In the genomic region with DNA sequence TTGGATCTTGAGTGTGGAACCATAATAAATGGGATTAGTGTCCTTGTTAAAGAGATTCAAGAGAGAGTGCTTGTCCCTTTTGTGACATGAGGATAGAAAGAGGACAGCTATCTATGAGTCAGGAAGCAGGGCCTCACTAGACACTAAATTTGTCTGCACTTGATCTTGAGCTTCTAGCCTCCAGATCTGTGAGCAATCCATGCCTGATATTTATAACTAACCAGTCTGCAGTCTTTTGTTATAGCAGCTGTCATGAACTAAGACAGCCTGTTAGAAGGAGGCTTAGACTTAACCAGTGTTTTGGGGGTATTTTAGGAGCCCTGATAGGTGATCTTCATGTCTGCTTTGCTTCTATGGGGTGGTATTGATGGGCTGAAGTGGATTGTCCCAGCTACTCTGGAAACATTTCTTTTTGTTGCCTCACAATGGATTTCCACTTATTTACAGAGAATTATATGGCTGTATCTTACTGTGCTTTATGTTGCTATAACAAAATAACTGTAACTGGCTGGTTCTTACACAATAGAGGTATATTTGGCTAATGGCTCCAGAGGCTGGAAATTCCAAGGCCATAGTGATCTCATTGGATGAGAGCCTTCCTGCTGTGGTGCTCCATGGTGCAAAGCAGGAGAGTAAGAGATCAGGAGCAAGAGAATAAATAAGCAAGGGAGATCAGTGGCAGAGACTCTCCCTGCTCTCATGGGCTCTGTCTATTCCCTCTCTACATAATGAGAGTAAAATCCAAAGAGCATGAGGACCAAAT, we compare ENCODE assay signal across 1 cellular context.
TF ChIP-seq lines count a peak whose summit lies in the region.

No MANE protein-coding gene starts in this region.

TF ChIP-seq in HepG2, 621 proteins besides CTCF, POLR2A, EP300 and RAD21 (continued from another document and continues in another):
- TF ChIP-seq HMGXB4 (CRISPR knock-in tag; IDR thresholded peaks at IDR 0.05; ENCODE audit: borderline replicate concordance in 1 of 2, low read depth in 1 of 2): 0 out of 4 replicates have a peak, but pooled peaks of 1 of the 2 experiments have one; percentile 51
- TF ChIP-seq ZNF691 (CRISPR knock-in tag; IDR thresholded peaks at IDR 0.05; ENCODE audit: borderline replicate concordance, low read depth): 0 out of 2 replicates have a peak, but pooled peaks have one; percentile 54
- TF ChIP-seq, protein P1, sequence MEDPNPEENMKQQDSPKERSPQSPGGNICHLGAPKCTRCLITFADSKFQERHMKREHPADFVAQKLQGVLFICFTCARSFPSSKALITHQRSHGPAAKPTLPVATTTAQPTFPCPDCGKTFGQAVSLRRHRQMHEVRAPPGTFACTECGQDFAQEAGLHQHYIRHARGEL (CRISPR knock-in tag; IDR thresholded peaks at IDR 0.05): no peak
- TF ChIP-seq KDM3A (CRISPR knock-in tag; IDR thresholded peaks at IDR 0.05; ENCODE audit: low read depth): 0 out of 2 replicates have a peak, but pooled peaks have one; percentile 26
- no peak for TF ChIP-seq ZHX1 (CRISPR knock-in tag; IDR thresholded peaks at IDR 0.05; ENCODE audit: low read depth)
- TF ChIP-seq MED1 (CRISPR knock-in tag; IDR thresholded peaks at IDR 0.05): peak; percentile 35; the same call in 1 of the 2 replicates
- peak; percentile 14 for TF ChIP-seq ZNF614 (CRISPR knock-in tag; IDR thresholded peaks at IDR 0.05; ENCODE audit: borderline replicate concordance)
- peak; percentile 81 for TF ChIP-seq RARA (CRISPR knock-in tag; IDR thresholded peaks at IDR 0.05)
- TF ChIP-seq YY1 (IDR thresholded peaks at IDR 0.05; ENCODE audit: insufficient read depth, insufficient replicate concordance, low read depth, low read length): peak; percentile 16
- TF ChIP-seq RARG (CRISPR knock-in tag; IDR thresholded peaks at IDR 0.05; ENCODE audit: low read depth): 0 out of 2 replicates have a peak, but pooled peaks have one; percentile 31
- TF ChIP-seq PAXIP1 (CRISPR knock-in tag; conservative IDR thresholded peaks at IDR 0.05): no peak
- TF ChIP-seq RCOR2 (CRISPR knock-in tag; IDR thresholded peaks at IDR 0.05): peak; percentile 12; the same call in 1 of the 2 replicates
- no peak for TF ChIP-seq GPN1 (CRISPR knock-in tag; IDR thresholded peaks at IDR 0.05; ENCODE audit: borderline replicate concordance)
- peak; percentile 19 for TF ChIP-seq SMC3 (IDR thresholded peaks at IDR 0.05; ENCODE audit: low read length)
- TF ChIP-seq THRA (CRISPR knock-in tag; IDR thresholded peaks at IDR 0.05; ENCODE audit: borderline replicate concordance): 0 out of 2 replicates have a peak, but pooled peaks have one; percentile 9
- TF ChIP-seq TOPORS (CRISPR knock-in tag; IDR thresholded peaks at IDR 0.05): no peak
- no peak for TF ChIP-seq KAT7 (CRISPR knock-in tag; IDR thresholded peaks at IDR 0.05; ENCODE audit: borderline replicate concordance)
- TF ChIP-seq, protein P2, sequence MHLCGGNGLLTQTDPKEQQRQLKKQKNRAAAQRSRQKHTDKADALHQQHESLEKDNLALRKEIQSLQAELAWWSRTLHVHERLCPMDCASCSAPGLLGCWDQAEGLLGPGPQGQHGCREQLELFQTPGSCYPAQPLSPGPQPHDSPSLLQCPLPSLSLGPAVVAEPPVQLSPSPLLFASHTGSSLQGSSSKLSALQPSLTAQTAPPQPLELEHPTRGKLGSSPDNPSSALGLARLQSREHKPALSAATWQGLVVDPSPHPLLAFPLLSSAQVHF (CRISPR knock-in tag; IDR thresholded peaks at IDR 0.05): no peak
- 0 out of 2 replicates have a peak, but pooled peaks have one; percentile 13 for TF ChIP-seq NFYC (CRISPR knock-in tag; IDR thresholded peaks at IDR 0.05)
- TF ChIP-seq ZSCAN12 (CRISPR knock-in tag; IDR thresholded peaks at IDR 0.05): 0 out of 2 replicates have a peak, but pooled peaks have one; percentile 33
- peak; percentile 49 for TF ChIP-seq BCL6 (CRISPR knock-in tag; IDR thresholded peaks at IDR 0.05)
- TF ChIP-seq, protein P3, sequence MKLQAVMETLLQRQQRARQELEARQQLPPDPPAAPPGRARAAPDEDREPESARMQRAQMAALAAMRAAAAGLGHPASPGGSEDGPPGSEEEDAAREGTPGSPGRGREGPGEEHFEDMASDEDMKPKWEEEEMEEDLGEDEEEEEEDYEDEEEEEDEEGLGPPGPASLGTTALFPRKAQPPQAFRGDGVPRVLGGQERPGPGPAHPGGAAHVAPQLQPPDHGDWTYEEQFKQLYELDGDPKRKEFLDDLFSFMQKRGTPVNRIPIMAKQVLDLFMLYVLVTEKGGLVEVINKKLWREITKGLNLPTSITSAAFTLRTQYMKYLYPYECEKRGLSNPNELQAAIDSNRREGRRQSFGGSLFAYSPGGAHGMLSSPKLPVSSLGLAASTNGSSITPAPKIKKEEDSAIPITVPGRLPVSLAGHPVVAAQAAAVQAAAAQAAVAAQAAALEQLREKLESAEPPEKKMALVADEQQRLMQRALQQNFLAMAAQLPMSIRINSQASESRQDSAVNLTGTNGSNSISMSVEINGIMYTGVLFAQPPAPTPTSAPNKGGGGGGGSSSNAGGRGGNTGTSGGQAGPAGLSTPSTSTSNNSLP (IDR thresholded peaks at IDR 0.05; ENCODE audit: low read depth, low read length): peak; percentile 59; the same call in 1 of the 2 replicates
- TF ChIP-seq HNF4A (CRISPR knock-in tag; IDR thresholded peaks at IDR 0.05): peak; percentile 16; the same call in 1 of the 2 replicates
- TF ChIP-seq UBTF (CRISPR knock-in tag; IDR thresholded peaks at IDR 0.05): no peak
- TF ChIP-seq AGO2 (optimal IDR thresholded peaks at IDR 0.05; ENCODE audit: low read depth, low read length): peak; percentile 37
- TF ChIP-seq, protein P4, sequence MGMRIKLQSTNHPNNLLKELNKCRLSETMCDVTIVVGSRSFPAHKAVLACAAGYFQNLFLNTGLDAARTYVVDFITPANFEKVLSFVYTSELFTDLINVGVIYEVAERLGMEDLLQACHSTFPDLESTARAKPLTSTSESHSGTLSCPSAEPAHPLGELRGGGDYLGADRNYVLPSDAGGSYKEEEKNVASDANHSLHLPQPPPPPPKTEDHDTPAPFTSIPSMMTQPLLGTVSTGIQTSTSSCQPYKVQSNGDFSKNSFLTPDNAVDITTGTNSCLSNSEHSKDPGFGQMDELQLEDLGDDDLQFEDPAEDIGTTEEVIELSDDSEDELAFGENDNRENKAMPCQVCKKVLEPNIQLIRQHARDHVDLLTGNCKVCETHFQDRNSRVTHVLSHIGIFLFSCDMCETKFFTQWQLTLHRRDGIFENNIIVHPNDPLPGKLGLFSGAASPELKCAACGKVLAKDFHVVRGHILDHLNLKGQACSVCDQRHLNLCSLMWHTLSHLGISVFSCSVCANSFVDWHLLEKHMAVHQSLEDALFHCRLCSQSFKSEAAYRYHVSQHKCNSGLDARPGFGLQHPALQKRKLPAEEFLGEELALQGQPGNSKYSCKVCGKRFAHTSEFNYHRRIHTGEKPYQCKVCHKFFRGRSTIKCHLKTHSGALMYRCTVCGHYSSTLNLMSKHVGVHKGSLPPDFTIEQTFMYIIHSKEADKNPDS (CRISPR knock-in tag; IDR thresholded peaks at IDR 0.05): 0 out of 2 replicates have a peak, but pooled peaks have one; percentile 8
- peak; percentile 32 for TF ChIP-seq ZC3H4 (CRISPR knock-in tag; IDR thresholded peaks at IDR 0.05; ENCODE audit: borderline replicate concordance)
- TF ChIP-seq, protein P5, sequence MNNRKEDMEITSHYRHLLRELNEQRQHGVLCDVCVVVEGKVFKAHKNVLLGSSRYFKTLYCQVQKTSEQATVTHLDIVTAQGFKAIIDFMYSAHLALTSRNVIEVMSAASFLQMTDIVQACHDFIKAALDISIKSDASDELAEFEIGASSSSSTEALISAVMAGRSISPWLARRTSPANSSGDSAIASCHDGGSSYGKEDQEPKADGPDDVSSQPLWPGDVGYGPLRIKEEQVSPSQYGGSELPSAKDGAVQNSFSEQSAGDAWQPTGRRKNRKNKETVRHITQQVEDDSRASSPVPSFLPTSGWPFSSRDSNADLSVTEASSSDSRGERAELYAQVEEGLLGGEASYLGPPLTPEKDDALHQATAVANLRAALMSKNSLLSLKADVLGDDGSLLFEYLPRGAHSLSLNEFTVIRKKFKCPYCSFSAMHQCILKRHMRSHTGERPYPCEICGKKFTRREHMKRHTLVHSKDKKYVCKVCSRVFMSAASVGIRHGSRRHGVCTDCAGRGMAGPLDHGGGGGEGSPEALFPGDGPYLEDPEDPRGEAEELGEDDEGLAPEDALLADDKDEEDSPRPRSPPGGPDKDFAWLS (CRISPR knock-in tag; IDR thresholded peaks at IDR 0.05; ENCODE audit: borderline replicate concordance): no peak
- 0 out of 2 replicates have a peak, but pooled peaks have one; percentile 40 for TF ChIP-seq TBX2 (CRISPR knock-in tag; IDR thresholded peaks at IDR 0.05; ENCODE audit: borderline replicate concordance)
- 0 out of 2 replicates have a peak, but pooled peaks have one; percentile 4 for TF ChIP-seq ZNF136 (CRISPR knock-in tag; IDR thresholded peaks at IDR 0.05; ENCODE audit: low read depth)
